In genomic region chr9:97502984-97503861, GRCh38 we compare ENCODE assay signal across 11 cellular contexts. TPM values are rescaled to one million over a fixed set of nuclear protein-coding genes. Genes with fewer than 3 reads are reported as not detected.
DNase-seq lines count a peak whose midpoint lies in the region; ATAC-seq and FAIRE-seq lines count a peak whose summit lies in the region.
"Had no signal": no experiment of that assay in that cellular context is flagged by ENCODE, and none has a peak within 500 bp of the region (broad histone marks: within the 10 kb centered on the region; RNA-seq: fewer than 3 reads in every experiment).

No MANE protein-coding gene starts in this region.

- H3K4me1 Mint-ChIP-seq in CD4-positive, alpha-beta memory T cell = peaks cover 11 to 26% (median 19%) of the 10 kb centered on the region in 4 donors
- H3K4me1 Mint-ChIP-seq in naive thymus-derived CD4-positive, alpha-beta T cell = peaks cover 6 to 26% (median 16%) of the 10 kb centered on the region in 7 donors

- peaks cover 0 to 1% (median 0%) of the 10 kb centered on the region in 8 donors for H3K9me3 Mint-ChIP-seq in CD4-positive, alpha-beta memory T cell
- H3K9me3 Mint-ChIP-seq in naive thymus-derived CD4-positive, alpha-beta T cell = peaks cover 0 to 4% (median 0%) of the 10 kb centered on the region in 11 donors

- H3K27ac ChIP-seq in CD4-positive, alpha-beta memory T cell (ENCODE audit: low read depth, low read length) = no peak overlapping the region
- H3K27ac ChIP-seq in Karpas-422 (ENCODE audit: low read length) = no peak overlapping the region
- no peak overlapping the region for H3K27ac ChIP-seq in duodenal mucosa (ENCODE audit: low read depth, low read length)
- H3K27ac ChIP-seq in naive thymus-derived CD4-positive, alpha-beta T cell (ENCODE audit: low read depth, low read length) = no peak overlapping the region

- peaks cover 34 to 35% of the 10 kb centered on the region in 2 donors for H3K27me3 Mint-ChIP-seq in CD4-positive, alpha-beta memory T cell
- H3K27me3 Mint-ChIP-seq in naive thymus-derived CD4-positive, alpha-beta T cell = peaks cover 44 to 56% (median 47%) of the 10 kb centered on the region in 5 donors

- CTCF ChIA-PET in CD4-positive, alpha-beta memory T cell (lab: Charles Lee; ENCODE audit: partially characterized antibody) = no interaction called here
- CTCF ChIA-PET in naive thymus-derived CD4-positive, alpha-beta T cell (lab: Charles Lee) = no interaction called here

- H3K4me2 ChIP-seq in Karpas-422 (ENCODE audit: low read depth, low read length, poor library complexity, severe bottlenecking) = peak overlapping the region; percentile 81

- intact Hi-C loops in CD4-positive, alpha-beta memory T cell (cut with micrococcal nuclease) = loop anchor here (1.0 kb wide), 1 partner anchor 92 kb away; no protein-coding TSS in a partner anchor
- intact Hi-C loops in naive thymus-derived CD4-positive, alpha-beta T cell (cut with micrococcal nuclease) = loop anchor here in 1 of 2 donors (5.0 kb wide), 1 partner anchor 91 kb away; the partner anchor contains the start of gene TDRD7

- H3K9me2 ChIP-seq in Karpas-422 (replicated peaks; ENCODE audit: insufficient read depth, low read length) = no peaks in the 10 kb centered on the region

- H3K9ac ChIP-seq in Karpas-422 (ENCODE audit: low read length) (no peak overlapping the region), duodenal mucosa (ENCODE audit: low read depth in 1 of 2, low read length in 2 of 2) (peak overlapping the region in 1 of 2 donors; percentile 10)

- H3K36me3 ChIP-seq in CD4-positive, alpha-beta memory T cell (ENCODE audit: insufficient read depth, low read length) = no peaks in the 10 kb centered on the region
- H3K36me3 ChIP-seq in Karpas-422 (ENCODE audit: insufficient read depth, low read length) (no peaks in the 10 kb centered on the region), duodenal mucosa (ENCODE audit: control insufficient read depth in 1 of 2, insufficient read depth in 2 of 2, low read length in 2 of 2) (no peaks in the 10 kb centered on the region)
- no peaks in the 10 kb centered on the region for H3K36me3 ChIP-seq in naive thymus-derived CD4-positive, alpha-beta T cell (ENCODE audit: control insufficient read depth in 2 of 3, insufficient read depth in 3 of 3, low read length in 3 of 3)
- H3K36me3 ChIP-seq: HAP-1 had no signal

- no peaks in the 10 kb centered on the region for H4K20me1 ChIP-seq in Karpas-422 (ENCODE audit: insufficient read depth, low read depth, low read length)

- H3K4me3 Mint-ChIP-seq in CD4-positive, alpha-beta memory T cell = peak overlapping the region; percentile 69 to 81 (median 78)
- H3K4me3 Mint-ChIP-seq in naive thymus-derived CD4-positive, alpha-beta T cell = peak overlapping the region; percentile 33 to 83 (median 64)

- ATAC-seq in naive thymus-derived CD4-positive, alpha-beta T cell = no peak
- no peak for ATAC-seq in GM21367 (IDR thresholded peaks at IDR 0.05; ENCODE audit: unreplicated experiment)

- no peaks in the 10 kb centered on the region for H3K79me2 ChIP-seq in Karpas-422 (ENCODE audit: low read length)

- H3K27me3 ChIP-seq in CD4-positive, alpha-beta memory T cell (ENCODE audit: insufficient read depth, low read length) = peaks cover 21% of the 10 kb centered on the region
- H3K27me3 ChIP-seq in Karpas-422 (ENCODE audit: low read length) (no peaks in the 10 kb centered on the region), duodenal mucosa (ENCODE audit: control insufficient read depth in 1 of 2, insufficient read depth in 2 of 2, low read length in 2 of 2) (peaks cover 28 to 53% of the 10 kb centered on the region in 2 donors)
- peaks cover 4 to 5% of the 10 kb centered on the region in 2 donors for H3K27me3 ChIP-seq in naive thymus-derived CD4-positive, alpha-beta T cell (ENCODE audit: control insufficient read depth in 2 of 2, insufficient read depth in 2 of 2, low read length in 2 of 2)

- no peak for FAIRE-seq in frontal cortex (lab: Jason Lieb, UNC)

- no peak overlapping the region for H2AFZ ChIP-seq in Karpas-422 (ENCODE audit: low read length)

- H3K36me3 Mint-ChIP-seq in CD4-positive, alpha-beta memory T cell = peaks cover 0 to 3% of the 10 kb centered on the region in 2 donors
- H3K36me3 Mint-ChIP-seq in naive thymus-derived CD4-positive, alpha-beta T cell = peaks cover 0 to 5% (median 0%) of the 10 kb centered on the region in 5 donors

- no peak for DNase-seq in CD4-positive, alpha-beta memory T cell
- DNase-seq in Karpas-422 = no peak
- DNase-seq in naive thymus-derived CD4-positive, alpha-beta T cell = no peak
- no peak for DNase-seq in SHP77 (lab: John Stamatoyannopoulos, UW)
- DNase-seq in frontal cortex (ENCODE audit: low spot score in 2 of 2) = no peak
- DNase-seq in LoVo (ENCODE audit: low spot score) = no peak
- DNase-seq: DMS153, NCI-H2029 treated with DMSO at 0.1 percent for 48 hours had no signal

- POLR2A ChIA-PET in CD4-positive, alpha-beta memory T cell (lab: Charles Lee; ENCODE audit: partially characterized antibody) = no interaction called here
- POLR2A ChIA-PET in naive thymus-derived CD4-positive, alpha-beta T cell (lab: Charles Lee) = no interaction called here

- no peaks in the 10 kb centered on the region for H3K9me3 ChIP-seq in CD4-positive, alpha-beta memory T cell (ENCODE audit: control insufficient read depth in 1 of 2, low read length in 2 of 2)
- no peaks in the 10 kb centered on the region for H3K9me3 ChIP-seq in Karpas-422 (ENCODE audit: low read length)
- no peaks in the 10 kb centered on the region for H3K9me3 ChIP-seq in duodenal mucosa (ENCODE audit: control insufficient read depth in 1 of 2, low read length in 2 of 2)
- H3K9me3 ChIP-seq in naive thymus-derived CD4-positive, alpha-beta T cell (ENCODE audit: control insufficient read depth in 2 of 3, low read length in 3 of 3) = no peaks in the 10 kb centered on the region
- H3K9me3 ChIP-seq: HAP-1 had no signal

- peaks cover 20% of the 10 kb centered on the region for H3K4me1 ChIP-seq in CD4-positive, alpha-beta memory T cell (ENCODE audit: insufficient read depth, low read length)
- H3K4me1 ChIP-seq in Karpas-422 (ENCODE audit: low read length) = peaks cover 26% of the 10 kb centered on the region
- peaks cover 16 to 20% of the 10 kb centered on the region in 2 donors for H3K4me1 ChIP-seq in duodenal mucosa (ENCODE audit: control insufficient read depth in 1 of 2, insufficient read depth in 2 of 2, low read length in 2 of 2)
- peaks cover 0 to 9% of the 10 kb centered on the region in 2 donors for H3K4me1 ChIP-seq in naive thymus-derived CD4-positive, alpha-beta T cell (ENCODE audit: control insufficient read depth in 2 of 2, insufficient read depth in 2 of 2, low read length in 2 of 2)
- H3K4me1 ChIP-seq: HAP-1 had no signal

- no peak overlapping the region for H3K4me3 ChIP-seq in CD4-positive, alpha-beta memory T cell (ENCODE audit: low read length in 2 of 2)
- no peak overlapping the region; the same call in 1 of the 2 replicates for H3K4me3 ChIP-seq in Karpas-422 (ENCODE audit: low read length)
- H3K4me3 ChIP-seq in duodenal mucosa (ENCODE audit: low read depth in 1 of 2, low read length in 2 of 2) = peak overlapping the region; percentile 60 to 72
- H3K4me3 ChIP-seq in naive thymus-derived CD4-positive, alpha-beta T cell (ENCODE audit: low read length) = no peak overlapping the region

- peak overlapping the region in 1 of 7 donors; percentile 77 for H3K27ac Mint-ChIP-seq in CD4-positive, alpha-beta memory T cell
- H3K27ac Mint-ChIP-seq in naive thymus-derived CD4-positive, alpha-beta T cell = no peak overlapping the region

RNA-seq across cellular contexts. Expression of gene TMOD1, which starts 1.8 kb away (rescaled TPM):
- 1 to 10 TPM; 2.6 to 2.7 TPM for total RNA-seq in CD4-positive, alpha-beta memory T cell
- 1 to 10 TPM; 2.1 to 3.3 TPM for polyA plus RNA-seq in CD4-positive, alpha-beta memory T cell
- total RNA-seq in Karpas-422 (2014; rRNA removed; shearing (Covaris generic); ENCODE audit: low replicate concordance) = 0.25 TPM in 1 of 2 replicates, not detected in the other
- total RNA-seq in naive thymus-derived CD4-positive, alpha-beta T cell = 1 to 10 TPM in 4 of 5 experiments, under 1 TPM in 1; 0.68 to 1.4 (median 1.1) TPM
- polyA plus RNA-seq in naive thymus-derived CD4-positive, alpha-beta T cell = 1 to 10 TPM in 1 of 2 donors, under 1 TPM in 1; 0.76 to 1.7 TPM
- total RNA-seq in frontal cortex = 20.0 TPM

Comparison
In these comparisons a context has a peak if more than half of its experiments do, and no peak if none do; other contexts are left out.
1. H3K4me3 ChIP-seq: peak in duodenal mucosa (2 of 2); none in CD4-positive, alpha-beta memory T cell (0 of 2), Karpas-422 (single experiment) and naive thymus-derived CD4-positive, alpha-beta T cell (single experiment).